8 cellular contexts compared by ENCODE assay signal in genomic region chr4:102867278-102868152, GRCh38. TPM values are rescaled to one million over a fixed set of nuclear protein-coding genes. Genes with fewer than 3 reads are reported as not detected.
DNase-seq lines count a peak whose midpoint lies in the region; ATAC-seq and TF ChIP-seq lines count a peak whose summit lies in the region.

No MANE protein-coding gene starts in this region.

- ATAC-seq in lung (ENCODE audit: insufficient read depth, low FRiP score) (no peak), GM19452 (IDR thresholded peaks at IDR 0.05; ENCODE audit: unreplicated experiment) (no peak)

- no peaks in the 10 kb centered on the region for H3K9me3 Mint-ChIP-seq in CD8-positive, alpha-beta memory T cell
- no peaks in the 10 kb centered on the region for H3K9me3 Mint-ChIP-seq in activated naive CD8-positive, alpha-beta T cell (ENCODE audit: low read depth)

- no peaks in the 10 kb centered on the region for H3K27me3 Mint-ChIP-seq in CD8-positive, alpha-beta memory T cell
- no peaks in the 10 kb centered on the region for H3K27me3 Mint-ChIP-seq in activated naive CD8-positive, alpha-beta T cell

- no peak for DNase-seq in CD8-positive, alpha-beta memory T cell
- peak in 64 of 76 experiments; percentile 3 to 70 (median 35) for DNase-seq in HUDEP-2 (lab: John Stamatoyannopoulos, UW; ENCODE audit: unreplicated experiment in 76 of 76)
- no peak for DNase-seq in lung (ENCODE audit: low spot score)
- DNase-seq in glomerular visceral epithelial cell (ENCODE audit: extremely low spot score), result no peak
- no peak for DNase-seq in epidermal melanocyte (ENCODE audit: insufficient read length, low spot score)
- no peak for DNase-seq in dedifferentiated amniotic fluid mesenchymal stem cell (ENCODE audit: extremely low spot score)

- H3K9me3 ChIP-seq in CD8-positive, alpha-beta memory T cell (ENCODE audit: low read length), result no peaks in the 10 kb centered on the region
- no peaks in the 10 kb centered on the region for H3K9me3 ChIP-seq in lung (ENCODE audit: control insufficient read depth in 2 of 2, insufficient read depth in 1 of 2, low read length in 1 of 2)

- H3K4me1 ChIP-seq in CD8-positive, alpha-beta memory T cell (ENCODE audit: insufficient read depth, low read length), result peaks cover 26% of the 10 kb centered on the region
- H3K4me1 ChIP-seq in lung (ENCODE audit: control insufficient read depth in 2 of 2, insufficient read depth in 2 of 2, low read length in 2 of 2), result peaks cover 0 to 1% of the 10 kb centered on the region in 2 donors

- H3K27me3 ChIP-seq in CD8-positive, alpha-beta memory T cell (ENCODE audit: insufficient read depth, low read length, poor library complexity, severe bottlenecking), result no peaks in the 10 kb centered on the region
- H3K27me3 ChIP-seq in lung (ENCODE audit: control insufficient read depth, insufficient read depth), result no peaks in the 10 kb centered on the region

- H3K4me1 Mint-ChIP-seq in CD8-positive, alpha-beta memory T cell, result peaks cover 51 to 76% (median 76%) of the 10 kb centered on the region in 3 donors
- peaks cover 67% of the 10 kb centered on the region for H3K4me1 Mint-ChIP-seq in activated naive CD8-positive, alpha-beta T cell (ENCODE audit: low read depth)

- peak overlapping the region; percentile 98 for H3K27ac ChIP-seq in CD8-positive, alpha-beta memory T cell (ENCODE audit: low read depth, low read length)
- H3K27ac ChIP-seq in lung (ENCODE audit: low read depth in 1 of 2, low read length in 1 of 2), result peak overlapping the region; percentile 96 to 98

- CTCF ChIA-PET in CD8-positive, alpha-beta memory T cell (lab: Charles Lee), result interaction anchor here (2.3 to 2.5 kb wide), 2 partner anchors 40 to 437 kb away, joined by 7 to 29 read pairs; partner anchors contain the start of gene UBE2D3

- TF ChIP-seq CTCF in lung (IDR thresholded peaks at IDR 0.05; ENCODE audit: control extremely low read depth, extremely low read depth), result no peak

- peak overlapping the region; percentile 80 for H3K4me3 ChIP-seq in CD8-positive, alpha-beta memory T cell (ENCODE audit: low read length)
- no peak overlapping the region for H3K4me3 ChIP-seq in lung

- no peaks in the 10 kb centered on the region for H3K36me3 ChIP-seq in CD8-positive, alpha-beta memory T cell (ENCODE audit: insufficient read depth, low read length)
- H3K36me3 ChIP-seq in lung (ENCODE audit: control insufficient read depth in 2 of 2, insufficient read depth in 2 of 2, low read length in 2 of 2), result no peaks in the 10 kb centered on the region

- peak overlapping the region; percentile 89 to 99 (median 96) for H3K4me3 Mint-ChIP-seq in CD8-positive, alpha-beta memory T cell
- peak overlapping the region; percentile 90 for H3K4me3 Mint-ChIP-seq in activated naive CD8-positive, alpha-beta T cell

- peaks cover 0 to 16% (median 5%) of the 10 kb centered on the region in 3 donors for H3K36me3 Mint-ChIP-seq in CD8-positive, alpha-beta memory T cell
- peaks cover 8% of the 10 kb centered on the region for H3K36me3 Mint-ChIP-seq in activated naive CD8-positive, alpha-beta T cell

- POLR2A ChIA-PET in CD8-positive, alpha-beta memory T cell (lab: Charles Lee), result interaction anchor here (0.6 to 5.0 kb wide), 5 partner anchors 41 to 437 kb away, joined by 3 to 182 read pairs (median 8); partner anchors contain the start of genes MANBA, SLC9B2 and UBE2D3

- WGBS in lung, 2 donors, result 72 to 74% methylated on average over 12 of the region's 12 CpGs

- peak overlapping the region; percentile 97 to 100 (median 100) for H3K27ac Mint-ChIP-seq in CD8-positive, alpha-beta memory T cell
- H3K27ac Mint-ChIP-seq in activated naive CD8-positive, alpha-beta T cell, result peak overlapping the region; percentile 96

RNA-seq across cellular contexts. Expression of gene CISD2, which starts 1.3 kb away (rescaled TPM):
- 10 to 100 TPM; 43.6 to 43.7 TPM for total RNA-seq in CD8-positive, alpha-beta memory T cell
- polyA plus RNA-seq in CD8-positive, alpha-beta memory T cell, result 36.0 TPM
- 10 to 100 TPM; 23.2 to 27.1 TPM for total RNA-seq in lung
- 10 to 100 TPM; 18.7 to 29.8 TPM for polyA plus RNA-seq in lung

RNA-seq across cellular contexts. Expression of gene UBE2D3, which starts 40.2 kb away (rescaled TPM):
- total RNA-seq in CD8-positive, alpha-beta memory T cell, result 100 to 1,000 TPM; 436 to 452 TPM
- 466 TPM for polyA plus RNA-seq in CD8-positive, alpha-beta memory T cell
- 100 to 1,000 TPM; 252 to 373 TPM for total RNA-seq in lung
- 100 to 1,000 TPM; 165 to 293 TPM for polyA plus RNA-seq in lung

Comparison
In these comparisons a context has a peak if more than half of its experiments do, and no peak if none do; other contexts are left out.
1. DNase-seq: peak in HUDEP-2 (64 of 76); none in CD8-positive, alpha-beta memory T cell (0 of 5), lung (single experiment), glomerular visceral epithelial cell (single experiment), epidermal melanocyte (single experiment) and dedifferentiated amniotic fluid mesenchymal stem cell (single experiment).